ENCODE assay signal across 2 cellular contexts in genomic region chr19:11652492-11652891, GRCh38.
TF ChIP-seq lines count a peak whose summit lies in the region.

No MANE protein-coding gene starts in this region.

TF ChIP-seq in HepG2, 621 proteins besides CTCF, POLR2A, EP300 and RAD21:
- TF ChIP-seq ISL2 (CRISPR knock-in tag; IDR thresholded peaks at IDR 0.05) = no peak
- no peak for TF ChIP-seq TBP (CRISPR knock-in tag; IDR thresholded peaks at IDR 0.05)
- TF ChIP-seq ARID2 (CRISPR knock-in tag; IDR thresholded peaks at IDR 0.05; ENCODE audit: borderline replicate concordance) = no peak

TF ChIP-seq in K562, 482 proteins besides CTCF, POLR2A, EP300 and RAD21:
- 0 out of 2 replicates have a peak, but pooled peaks have one; percentile 10 for TF ChIP-seq JUN (IDR thresholded peaks at IDR 0.05; ENCODE audit: borderline replicate concordance, low read depth, low read length)
- TF ChIP-seq JUN (CRISPR knock-in tag; IDR thresholded peaks at IDR 0.05; ENCODE audit: borderline replicate concordance) = no peak
- 0 out of 4 replicates have a peak, but pooled peaks of 1 of the 2 experiments have one; percentile 45 for TF ChIP-seq TRIM24 (IDR thresholded peaks at IDR 0.05)
- no peak for TF ChIP-seq GATAD2B (IDR thresholded peaks at IDR 0.05; ENCODE audit: borderline replicate concordance)
- no peak for TF ChIP-seq POLR2G (IDR thresholded peaks at IDR 0.05; ENCODE audit: low read depth, low read length)
- TF ChIP-seq TRIM28 (IDR thresholded peaks at IDR 0.05) = peak; percentile 86
- TF ChIP-seq ZNF75A (CRISPR knock-in tag; IDR thresholded peaks at IDR 0.05) = peak; percentile 93
- TF ChIP-seq ADNP (tag; IDR thresholded peaks at IDR 0.05) = peak; percentile 46; the same call in 1 of the 2 replicates
- no peak for TF ChIP-seq ZBTB40 (IDR thresholded peaks at IDR 0.05)
- no peak for TF ChIP-seq ZBTB40 (CRISPR knock-in tag; IDR thresholded peaks at IDR 0.05)
- 0 out of 2 replicates have a peak, but pooled peaks have one; percentile 51 for TF ChIP-seq NFRKB (IDR thresholded peaks at IDR 0.05; ENCODE audit: low read depth)
- no peak for TF ChIP-seq TFAP4 (CRISPR knock-in tag; IDR thresholded peaks at IDR 0.05; ENCODE audit: borderline replicate concordance)
- TF ChIP-seq ZNF518B (CRISPR knock-in tag; IDR thresholded peaks at IDR 0.05) = no peak
- TF ChIP-seq ZFX (CRISPR knock-in tag; IDR thresholded peaks at IDR 0.05) = 0 out of 2 replicates have a peak, but pooled peaks have one; percentile 13
- peak; percentile 59 for TF ChIP-seq RBM25 (IDR thresholded peaks at IDR 0.05; ENCODE audit: low read depth, low read length, severe bottlenecking)
- TF ChIP-seq ZNF280A (IDR thresholded peaks at IDR 0.05; ENCODE audit: low read depth, partially characterized antibody) = peak; percentile 89
- TF ChIP-seq CBX1 (IDR thresholded peaks at IDR 0.05; ENCODE audit: low read depth) = peak; percentile 57; the same call in 1 of the 2 replicates
- no peak for TF ChIP-seq KHSRP (IDR thresholded peaks at IDR 0.05)
- no peak for TF ChIP-seq FOXA3 (CRISPR knock-in tag; conservative IDR thresholded peaks at IDR 0.05 in 1 of 2, IDR thresholded peaks at IDR 0.05 in 1 of 2)
- no peak for TF ChIP-seq STAT6 (CRISPR knock-in tag; IDR thresholded peaks at IDR 0.05)
- peak; percentile 31; the same call in 1 of the 2 replicates for TF ChIP-seq TEAD4 (IDR thresholded peaks at IDR 0.05; ENCODE audit: low read length)
- no peak for TF ChIP-seq TEAD4 (CRISPR knock-in tag; IDR thresholded peaks at IDR 0.05; ENCODE audit: borderline replicate concordance)
- no peak for TF ChIP-seq FOXO4 (CRISPR knock-in tag; IDR thresholded peaks at IDR 0.05)
- TF ChIP-seq XRCC3 (IDR thresholded peaks at IDR 0.05) = peak; percentile 68; the same call in 1 of the 2 replicates
- TF ChIP-seq CEBPG (CRISPR knock-in tag; IDR thresholded peaks at IDR 0.05) = no peak
- no peak for TF ChIP-seq CEBPG (tag; conservative IDR thresholded peaks at IDR 0.05 in 1 of 2, IDR thresholded peaks at IDR 0.05 in 1 of 2)
- no peak for TF ChIP-seq ZNF224 (CRISPR knock-in tag; IDR thresholded peaks at IDR 0.05)
- no peak for TF ChIP-seq NONO (IDR thresholded peaks at IDR 0.05; ENCODE audit: low read depth in 2 of 2, low read length in 1 of 2)
- TF ChIP-seq MECOM (CRISPR knock-in tag; IDR thresholded peaks at IDR 0.05) = no peak
- TF ChIP-seq ZKSCAN1 (IDR thresholded peaks at IDR 0.05; ENCODE audit: low read depth, low read length) = no peak
